ENCODE assay signal across 5 cellular contexts in genomic region chr20:1149812-1150211, GRCh38. TPM values are rescaled to one million over a fixed set of nuclear protein-coding genes. Genes with fewer than 3 reads are reported as not detected.
"Had no signal": no experiment of that assay in that cellular context is flagged by ENCODE, and none has a peak within 500 bp of the region (broad histone marks: within the 10 kb centered on the region; RNA-seq: fewer than 3 reads in every experiment).

No MANE protein-coding gene starts in this region.

RNA-seq across cellular contexts. Expression of gene TMEM74B, which starts 35.0 kb away (rescaled TPM):
- total RNA-seq: OCI-LY7, RPMI7951 had no signal

RNA-seq across cellular contexts. Expression of gene C20orf202, which starts 53.4 kb away (rescaled TPM):
- total RNA-seq: activated CD4-positive, alpha-beta T cell treated with anti-CD3 and anti-CD28 coated beads, Interleukin-2, amount 10 ng/mL, durations not matched to agents 7 days and 5 days; activated CD8-positive, alpha-beta T cell treated with anti-CD3 and anti-CD28 coated beads, Interleukin-2, amount 10 ng/mL, durations not matched to agents 7 days and 5 days; K562; OCI-LY7; RPMI7951 had no signal
